ENCODE assay signal across 8 cellular contexts in the genomic region with DNA sequence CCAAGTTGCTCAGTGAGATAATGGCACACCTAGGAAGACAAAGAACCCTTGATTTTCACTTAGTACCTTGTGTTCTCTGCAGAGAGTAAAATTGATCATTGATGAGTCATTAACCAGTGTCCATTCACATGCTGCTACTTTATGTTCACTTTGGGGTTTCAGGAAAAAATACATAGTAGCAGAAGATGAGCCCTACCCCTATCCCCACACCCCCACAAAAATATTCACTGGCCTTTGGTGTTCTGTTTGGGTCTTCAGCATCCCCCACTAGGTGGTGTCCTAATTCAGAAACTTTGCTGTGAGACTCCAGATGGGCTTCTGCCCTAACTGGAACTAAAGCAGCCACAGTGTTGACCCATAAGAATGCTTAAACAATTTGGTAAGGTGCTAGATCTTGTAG.
DNase-seq lines count a peak whose midpoint lies in the region; ATAC-seq and TF ChIP-seq lines count a peak whose summit lies in the region.

No MANE protein-coding gene starts in this region.

- H3K9me3 Mint-ChIP-seq in stimulated activated effector memory CD8-positive, alpha-beta T cell treated with anti-CD3 and anti-CD28 coated beads, Interleukin-12 subunit alpha, Interleukin-12 subunit beta, amount 100 ng/mL, for 72 hours: no peaks in the 10 kb centered on the region

- H3K36me3 Mint-ChIP-seq in stimulated activated effector memory CD8-positive, alpha-beta T cell treated with anti-CD3 and anti-CD28 coated beads, Interleukin-12 subunit alpha, Interleukin-12 subunit beta, amount 100 ng/mL, for 72 hours: peaks cover 9% of the 10 kb centered on the region

- H3K4me1 Mint-ChIP-seq in stimulated activated effector memory CD8-positive, alpha-beta T cell treated with anti-CD3 and anti-CD28 coated beads, Interleukin-12 subunit alpha, Interleukin-12 subunit beta, amount 100 ng/mL, for 72 hours: peaks cover 10% of the 10 kb centered on the region

- no peaks in the 10 kb centered on the region for H3K27me3 ChIP-seq in WERI-Rb-1 (ENCODE audit: insufficient read depth, low read depth, severe bottlenecking)
- H3K27me3 ChIP-seq in heart left ventricle: no peaks in the 10 kb centered on the region

- H3K4me3 Mint-ChIP-seq in stimulated activated effector memory CD8-positive, alpha-beta T cell treated with anti-CD3 and anti-CD28 coated beads, Interleukin-12 subunit alpha, Interleukin-12 subunit beta, amount 100 ng/mL, for 72 hours: no peak overlapping the region

- H3K27ac ChIP-seq in WERI-Rb-1: no peak overlapping the region; the same call in 1 of the 2 replicates
- H3K27ac ChIP-seq in heart left ventricle: peak overlapping the region in 11 of 12 donors; percentile 21 to 91 (median 86)

- peaks cover 6% of the 10 kb centered on the region for H3K9me3 ChIP-seq in WERI-Rb-1 (ENCODE audit: severe bottlenecking)
- H3K9me3 ChIP-seq in heart left ventricle: no peaks in the 10 kb centered on the region

- intact Hi-C loops in heart left ventricle (cut with DNase I): loop anchor here in 6 of 10 donors (2.0 to 10.0 kb wide), 4 partner anchors 91 to 219 kb away; no protein-coding TSS in a partner anchor

- no peak overlapping the region for H3K27ac Mint-ChIP-seq in stimulated activated effector memory CD8-positive, alpha-beta T cell treated with anti-CD3 and anti-CD28 coated beads, Interleukin-12 subunit alpha, Interleukin-12 subunit beta, amount 100 ng/mL, for 72 hours

- H3K4me1 ChIP-seq in heart left ventricle: peaks cover 15 to 83% (median 73%) of the 10 kb centered on the region in 12 donors

- no peak overlapping the region for H3K4me3 ChIP-seq in WERI-Rb-1 (ENCODE audit: low read depth, low read length)
- no peak overlapping the region for H3K4me3 ChIP-seq in heart left ventricle

- DNase-seq in AG08395 (ENCODE audit: low spot score): peak; percentile 31
- DNase-seq in WERI-Rb-1: peak; percentile 37
- DNase-seq in heart left ventricle: peak in 1 of 5 donors; percentile 53
- DNase-seq in stimulated activated effector memory CD8-positive, alpha-beta T cell treated with anti-CD3 and anti-CD28 coated beads, Interleukin-12 subunit alpha, Interleukin-12 subunit beta, amount 100 ng/mL, for 72 hours (ENCODE audit: low spot score in 2 of 2): no peak
- no peak for DNase-seq in NCI-H1436 treated with DMSO at 0.1 percent for 48 hours (lab: John Stamatoyannopoulos, UW)

- ATAC-seq in GM18498 (IDR thresholded peaks at IDR 0.05; ENCODE audit: unreplicated experiment): peak; percentile 63
- peak; percentile 67 for ATAC-seq in HG03354 (IDR thresholded peaks at IDR 0.05; ENCODE audit: poor library complexity, severe bottlenecking, unreplicated experiment)
- peak in 3 of 4 donors; percentile 16 to 34 (median 21) for ATAC-seq in heart left ventricle
- ATAC-seq in stimulated activated effector memory CD8-positive, alpha-beta T cell treated with anti-CD3 and anti-CD28 coated beads, Interleukin-12 subunit alpha, Interleukin-12 subunit beta, amount 100 ng/mL, for 72 hours: peak; percentile 62
- ATAC-seq in GM19397 (IDR thresholded peaks at IDR 0.05; ENCODE audit: unreplicated experiment): no peak

- H3K36me3 ChIP-seq in WERI-Rb-1: peaks cover 46% of the 10 kb centered on the region
- peaks cover 0 to 16% (median 9%) of the 10 kb centered on the region in 9 donors for H3K36me3 ChIP-seq in heart left ventricle

- TF ChIP-seq POLR2A in heart left ventricle (IDR thresholded peaks at IDR 0.05): no peak

- TF ChIP-seq CTCF in WERI-Rb-1 (IDR thresholded peaks at IDR 0.05; ENCODE audit: low read depth, low read length): peak; percentile 55
- TF ChIP-seq CTCF in heart left ventricle (IDR thresholded peaks at IDR 0.05): peak; percentile 34 to 70 (median 53)

Comparison
In these comparisons a context has a peak if more than half of its experiments do, and no peak if none do; other contexts are left out.
1. DNase-seq: peak in AG08395 (single experiment) and WERI-Rb-1 (single experiment); none in stimulated activated effector memory CD8-positive, alpha-beta T cell treated with anti-CD3 and anti-CD28 coated beads, Interleukin-12 subunit alpha, Interleukin-12 subunit beta, amount 100 ng/mL, for 72 hours (0 of 2) and NCI-H1436 treated with DMSO at 0.1 percent for 48 hours (single experiment).